Comparison of ENCODE assay signal across 15 cellular contexts in genomic region chr6:149458196-149458595, GRCh38. TPM values are rescaled to one million over a fixed set of nuclear protein-coding genes. Genes with fewer than 3 reads are reported as not detected.
A peak's percentile ranks its signal among the peaks of the same experiment; 100 is the strongest.
DNase-seq lines count a peak whose midpoint lies in the region; TF ChIP-seq lines count a peak whose summit lies in the region.
"Had no signal": no experiment of that assay in that cellular context is flagged by ENCODE, and none has a peak within 500 bp of the region (broad histone marks: within the 10 kb centered on the region; RNA-seq: fewer than 3 reads in every experiment).

No MANE protein-coding gene starts in this region.

- POLR2A ChIA-PET in activated CD4-positive, alpha-beta memory T cell treated with anti-CD3 and anti-CD28 coated beads for 36 hours (lab: Charles Lee) = interaction anchor here (0.6 to 0.7 kb wide), 2 partner anchors 9 to 24 kb away, joined by 3 to 5 read pairs; no protein-coding TSS in a partner anchor
- POLR2A ChIA-PET in activated CD4-positive, alpha-beta memory T cell treated with anti-CD3 and anti-CD28 coated beads, Interleukin-2, amount 10 ng/mL, durations not matched to agents 7 days and 5 days (lab: Charles Lee) = no interaction called here
- POLR2A ChIA-PET in CD4-positive, alpha-beta memory T cell (lab: Charles Lee; ENCODE audit: partially characterized antibody) = interaction anchor here (1.4 kb wide), 1 partner anchor 9 kb away, joined by 4 read pairs; no protein-coding TSS in a partner anchor

- peak overlapping the region; percentile 47 for H3K27ac Mint-ChIP-seq in activated CD4-positive, alpha-beta memory T cell treated with anti-CD3 and anti-CD28 coated beads for 36 hours
- H3K27ac Mint-ChIP-seq in activated CD4-positive, alpha-beta memory T cell treated with anti-CD3 and anti-CD28 coated beads, Interleukin-2, amount 10 ng/mL, durations not matched to agents 7 days and 5 days = no peak overlapping the region
- H3K27ac Mint-ChIP-seq in CD4-positive, alpha-beta memory T cell = peak overlapping the region in 5 of 7 donors; percentile 5 to 59 (median 18)
- H3K27ac Mint-ChIP-seq: CD4-positive, alpha-beta T cell had no signal

- no peaks in the 10 kb centered on the region for H3K9me3 ChIP-seq in CD4-positive, alpha-beta memory T cell (ENCODE audit: control insufficient read depth in 1 of 2, low read length in 2 of 2)
- H3K9me3 ChIP-seq in GM23248 (ENCODE audit: low read depth) (no peaks in the 10 kb centered on the region), right atrium auricular region (no peaks in the 10 kb centered on the region)

- 91 to 92% methylated on average over 7 of the region's 7 CpGs for WGBS in GM23248 (ENCODE audit: low coverage in 1 of 2, low lambda C conversion rate in 2 of 2, missing lambda C conversion rate in 2 of 2), 2 experiments

- peaks cover 29% of the 10 kb centered on the region for H3K4me1 Mint-ChIP-seq in activated CD4-positive, alpha-beta memory T cell treated with anti-CD3 and anti-CD28 coated beads for 36 hours (ENCODE audit: low read depth)
- H3K4me1 Mint-ChIP-seq in activated CD4-positive, alpha-beta memory T cell treated with anti-CD3 and anti-CD28 coated beads, Interleukin-2, amount 10 ng/mL, durations not matched to agents 7 days and 5 days = peaks cover 7% of the 10 kb centered on the region
- peaks cover 12 to 32% (median 19%) of the 10 kb centered on the region in 4 donors for H3K4me1 Mint-ChIP-seq in CD4-positive, alpha-beta memory T cell

- in situ Hi-C loops in GM23248 (cut with MboI) = no loop called here

- no peak overlapping the region for H3K4me3 Mint-ChIP-seq in activated CD4-positive, alpha-beta memory T cell treated with anti-CD3 and anti-CD28 coated beads for 36 hours
- H3K4me3 Mint-ChIP-seq in activated CD4-positive, alpha-beta memory T cell treated with anti-CD3 and anti-CD28 coated beads, Interleukin-2, amount 10 ng/mL, durations not matched to agents 7 days and 5 days = no peak overlapping the region
- H3K4me3 Mint-ChIP-seq in CD4-positive, alpha-beta memory T cell = no peak overlapping the region
- H3K4me3 Mint-ChIP-seq: CD4-positive, alpha-beta T cell had no signal

- H3K79me2 ChIP-seq in GM23248 (ENCODE audit: insufficient read depth) = no peaks in the 10 kb centered on the region

- peaks cover 67% of the 10 kb centered on the region for H3K36me3 ChIP-seq in CD4-positive, alpha-beta memory T cell (ENCODE audit: insufficient read depth, low read length)
- H3K36me3 ChIP-seq in GM23248 (ENCODE audit: low read depth) (no peaks in the 10 kb centered on the region), right atrium auricular region (no peaks in the 10 kb centered on the region)

- no peaks in the 10 kb centered on the region for H3K9me2 ChIP-seq in GM23248 (ENCODE audit: insufficient read depth)

- H2AFZ ChIP-seq in GM23248 = no peak overlapping the region
- H2AFZ ChIP-seq: PC-9 had no signal

- no peaks in the 10 kb centered on the region for H3K9me3 Mint-ChIP-seq in activated CD4-positive, alpha-beta memory T cell treated with anti-CD3 and anti-CD28 coated beads for 36 hours
- no peaks in the 10 kb centered on the region for H3K9me3 Mint-ChIP-seq in activated CD4-positive, alpha-beta memory T cell treated with anti-CD3 and anti-CD28 coated beads, Interleukin-2, amount 10 ng/mL, durations not matched to agents 7 days and 5 days
- H3K9me3 Mint-ChIP-seq in CD4-positive, alpha-beta memory T cell = no peaks in the 10 kb centered on the region
- H3K9me3 Mint-ChIP-seq: CD4-positive, alpha-beta T cell had no signal

- H3K4me1 ChIP-seq in CD4-positive, alpha-beta memory T cell (ENCODE audit: insufficient read depth, low read length) = no peaks in the 10 kb centered on the region
- H3K4me1 ChIP-seq in GM23248 (ENCODE audit: insufficient read depth) (peaks cover 17% of the 10 kb centered on the region), right atrium auricular region (peaks cover 0 to 44% of the 10 kb centered on the region in 2 donors)

- CTCF ChIA-PET in activated CD4-positive, alpha-beta memory T cell treated with anti-CD3 and anti-CD28 coated beads for 36 hours (lab: Charles Lee) = interaction anchor here (1.2 to 2.2 kb wide), 2 partner anchors 26 to 59 kb away, joined by 7 read pairs; no protein-coding TSS in a partner anchor
- CTCF ChIA-PET in activated CD4-positive, alpha-beta memory T cell treated with anti-CD3 and anti-CD28 coated beads, Interleukin-2, amount 10 ng/mL, durations not matched to agents 7 days and 5 days (lab: Charles Lee) = interaction anchor here (1.4 kb wide), 1 partner anchor 25 kb away, joined by 4 read pairs; no protein-coding TSS in a partner anchor
- CTCF ChIA-PET in CD4-positive, alpha-beta memory T cell (lab: Charles Lee; ENCODE audit: partially characterized antibody) = interaction anchor here (1.4 to 2.2 kb wide), 4 partner anchors 25 to 430 kb away, joined by 3 to 11 read pairs (median 4); no protein-coding TSS in a partner anchor

- H3F3A ChIP-seq in GM23248 (ENCODE audit: insufficient read depth) = peaks cover 11% of the 10 kb centered on the region; the same call in 1 of the 2 replicates

- DNase-seq in activated CD4-positive, alpha-beta memory T cell treated with anti-CD3 and anti-CD28 coated beads for 36 hours = no peak
- no peak for DNase-seq in activated CD4-positive, alpha-beta memory T cell treated with anti-CD3 and anti-CD28 coated beads, Interleukin-2, amount 10 ng/mL, durations not matched to agents 7 days and 5 days
- DNase-seq in CD4-positive, alpha-beta memory T cell = peak in 1 of 5 donors; percentile 17
- DNase-seq in GM23248 (peak; percentile 28), amniotic epithelial cell (ENCODE audit: low read depth) (peak; percentile 12), right atrium auricular region (ENCODE audit: low spot score) (no peak), cerebellar cortex (ENCODE audit: low spot score) (no peak)
- no peak for DNase-seq in stimulated activated CD4-positive, alpha-beta T cell treated with anti-CD3 and anti-CD28 coated beads, Interleukin-4, amount 100 ng/mL, for 1 hour
- DNase-seq: ACHN, NCI-H1048, NCI-H146, NCI-H345, PC-9 had no signal

- H3K27me3 ChIP-seq in CD4-positive, alpha-beta memory T cell (ENCODE audit: insufficient read depth, low read length) = no peaks in the 10 kb centered on the region
- no peaks in the 10 kb centered on the region for H3K27me3 ChIP-seq in GM23248 (replicated peaks; ENCODE audit: insufficient read depth)
- no peaks in the 10 kb centered on the region for H3K27me3 ChIP-seq in right atrium auricular region

- intact Hi-C loops in activated CD4-positive, alpha-beta memory T cell treated with anti-CD3 and anti-CD28 coated beads for 36 hours (cut with micrococcal nuclease) = no loop called here
- intact Hi-C loops in CD4-positive, alpha-beta memory T cell (cut with micrococcal nuclease) = no loop called here

- no peaks in the 10 kb centered on the region for H4K20me1 ChIP-seq in GM23248 (ENCODE audit: insufficient read depth)

- no peak overlapping the region for H3K27ac ChIP-seq in CD4-positive, alpha-beta memory T cell (ENCODE audit: low read depth, low read length)
- H3K27ac ChIP-seq in GM23248 (no peak overlapping the region), right atrium auricular region (no peak overlapping the region)
- H3K27ac ChIP-seq: PC-9, SK-N-MC had no signal

- H3K36me3 Mint-ChIP-seq in activated CD4-positive, alpha-beta memory T cell treated with anti-CD3 and anti-CD28 coated beads for 36 hours = peaks cover 77% of the 10 kb centered on the region
- peaks cover 61% of the 10 kb centered on the region for H3K36me3 Mint-ChIP-seq in activated CD4-positive, alpha-beta memory T cell treated with anti-CD3 and anti-CD28 coated beads, Interleukin-2, amount 10 ng/mL, durations not matched to agents 7 days and 5 days (ENCODE audit: low read depth)
- H3K36me3 Mint-ChIP-seq in CD4-positive, alpha-beta memory T cell = peaks cover 62 to 79% of the 10 kb centered on the region in 2 donors

- H3K9ac ChIP-seq in GM23248 = no peak overlapping the region

- no peak overlapping the region for H3K4me2 ChIP-seq in GM23248 (ENCODE audit: unreplicated experiment)
- H3K4me2 ChIP-seq: PC-9 had no signal

- no peak for TF ChIP-seq CTCF in right atrium auricular region (IDR thresholded peaks at IDR 0.05)

- H3K4me3 ChIP-seq in CD4-positive, alpha-beta memory T cell (ENCODE audit: low read length in 2 of 2) = no peak overlapping the region
- no peak overlapping the region for H3K4me3 ChIP-seq in GM23248
- H3K4me3 ChIP-seq in right atrium auricular region = no peak overlapping the region
- H3K4me3 ChIP-seq: PC-9, SK-N-MC had no signal

- no peaks in the 10 kb centered on the region for H3K27me3 Mint-ChIP-seq in activated CD4-positive, alpha-beta memory T cell treated with anti-CD3 and anti-CD28 coated beads for 36 hours
- no peaks in the 10 kb centered on the region for H3K27me3 Mint-ChIP-seq in activated CD4-positive, alpha-beta memory T cell treated with anti-CD3 and anti-CD28 coated beads, Interleukin-2, amount 10 ng/mL, durations not matched to agents 7 days and 5 days
- H3K27me3 Mint-ChIP-seq in CD4-positive, alpha-beta memory T cell = no peaks in the 10 kb centered on the region
- H3K27me3 Mint-ChIP-seq: CD4-positive, alpha-beta T cell had no signal

RNA-seq across cellular contexts. Expression of gene ZC3H12D, which starts 26.6 kb away (rescaled TPM):
- 100 to 1,000 TPM; 124 to 129 TPM for total RNA-seq in activated CD4-positive, alpha-beta memory T cell treated with anti-CD3 and anti-CD28 coated beads for 36 hours
- total RNA-seq in activated CD4-positive, alpha-beta memory T cell treated with anti-CD3 and anti-CD28 coated beads, Interleukin-2, amount 10 ng/mL, durations not matched to agents 7 days and 5 days = 10 to 100 TPM; 37.4 to 37.6 TPM
- 100 to 1,000 TPM in 1 of 2 experiments, 10 to 100 TPM in 1; 91.5 to 106 TPM for total RNA-seq in CD4-positive, alpha-beta memory T cell
- polyA plus RNA-seq in CD4-positive, alpha-beta memory T cell = 1 to 10 TPM; 3.1 to 9.8 TPM
- 0.54 TPM in 1 of 2 replicates, not detected in the other for total RNA-seq in GM23248 (2014; rRNA removed; shearing (Covaris generic))
- not detected in 2 replicates for polyA plus RNA-seq in GM23248 (2016; fragmentation: Nextera tagmentation; extraction: Ambion mirVana)
- 1 to 10 TPM in 1 of 2 donors, under 1 TPM in 1; 0.30 to 1.3 TPM for total RNA-seq in right atrium auricular region
- total RNA-seq: PC-9 had no signal

RNA-seq across cellular contexts. Expression of gene SUMO4, which starts 58.1 kb away (rescaled TPM):
- 1 to 10 TPM; 4.8 to 5.8 TPM for total RNA-seq in activated CD4-positive, alpha-beta memory T cell treated with anti-CD3 and anti-CD28 coated beads for 36 hours
- total RNA-seq in activated CD4-positive, alpha-beta memory T cell treated with anti-CD3 and anti-CD28 coated beads, Interleukin-2, amount 10 ng/mL, durations not matched to agents 7 days and 5 days = 1 to 10 TPM; 8.1 to 8.5 TPM
- 10 to 100 TPM in 1 of 2 experiments, 1 to 10 TPM in 1; 6.8 to 10.0 TPM for total RNA-seq in CD4-positive, alpha-beta memory T cell
- 1 to 10 TPM in 1 of 2 donors, not detected in 1; 2.2 TPM for polyA plus RNA-seq in CD4-positive, alpha-beta memory T cell
- 6.3 TPM in 1 of 2 replicates, not detected in the other for total RNA-seq in GM23248 (2014; rRNA removed; shearing (Covaris generic))
- 0.18 and 0.23 TPM in 2 replicates for polyA plus RNA-seq in GM23248 (2016; fragmentation: Nextera tagmentation; extraction: Ambion mirVana)
- 1 to 10 TPM in 1 of 2 donors, under 1 TPM in 1; 0.67 to 1.3 TPM for total RNA-seq in right atrium auricular region

Comparison
In these comparisons a context has a peak if more than half of its experiments do, and no peak if none do; other contexts are left out.
1. DNase-seq: peak in GM23248 (single experiment) and amniotic epithelial cell (single experiment); none in activated CD4-positive, alpha-beta memory T cell treated with anti-CD3 and anti-CD28 coated beads for 36 hours (single experiment), activated CD4-positive, alpha-beta memory T cell treated with anti-CD3 and anti-CD28 coated beads, Interleukin-2, amount 10 ng/mL, durations not matched to agents 7 days and 5 days (single experiment), right atrium auricular region (single experiment), stimulated activated CD4-positive, alpha-beta T cell treated with anti-CD3 and anti-CD28 coated beads, Interleukin-4, amount 100 ng/mL, for 1 hour (single experiment) and cerebellar cortex (single experiment).
2. RNA of gene ZC3H12D, which starts 26.6 kb away (total RNA-seq): 124 to 129 TPM in activated CD4-positive, alpha-beta memory T cell treated with anti-CD3 and anti-CD28 coated beads for 36 hours, 91.5 to 106 TPM in CD4-positive, alpha-beta memory T cell and 37.4 to 37.6 TPM in activated CD4-positive, alpha-beta memory T cell treated with anti-CD3 and anti-CD28 coated beads, Interleukin-2, amount 10 ng/mL, durations not matched to agents 7 days and 5 days; 0.30 to 1.3 TPM in right atrium auricular region and 0.54 TPM in GM23248; every median in the first group is over 10 times any median in the second.